ENCODE assay signal across 1 cellular context in genomic region chr3:141306276-141306675, GRCh38.
TF ChIP-seq lines count a peak whose summit lies in the region.

No MANE protein-coding gene starts in this region.

TF ChIP-seq in WTC11, 78 proteins besides CTCF, POLR2A, EP300 and RAD21 (continued from another document):
- no peak for TF ChIP-seq E2F1 (CRISPR knock-in tag; IDR thresholded peaks at IDR 0.05)
TF ChIP-seq in WTC11: peak in this region for 0.
